Comparison of ENCODE assay signal across 8 cellular contexts in genomic region chr2:70258532-70258875, GRCh38. TPM values are rescaled to one million over a fixed set of nuclear protein-coding genes. Genes with fewer than 3 reads are reported as not detected.
DNase-seq lines count a peak whose midpoint lies in the region; ATAC-seq and TF ChIP-seq lines count a peak whose summit lies in the region.

No MANE protein-coding gene starts in this region.

- H3K27me3 Mint-ChIP-seq in effector memory CD8-positive, alpha-beta T cell: no peaks in the 10 kb centered on the region
- no peaks in the 10 kb centered on the region for H3K27me3 Mint-ChIP-seq in memory B cell

- POLR2A ChIA-PET in Panc1 (lab: Charles Lee): interaction anchor here (0.5 to 1.1 kb wide), 3 partner anchors 13 to 344 kb away, joined by 3 to 9 read pairs (median 3); no protein-coding TSS in a partner anchor

- H3K4me1 ChIP-seq in Panc1 (ENCODE audit: control insufficient read depth, insufficient read depth, low read length): 0 out of 2 replicates have a peak, but pooled peaks cover 5% of the 10 kb centered on the region
- H3K4me1 ChIP-seq in transverse colon: peaks cover 0 to 39% (median 16%) of the 10 kb centered on the region in 4 donors

- ATAC-seq in GM21786 (IDR thresholded peaks at IDR 0.05; ENCODE audit: unreplicated experiment): peak; percentile 12
- peak; percentile 45 for ATAC-seq in Panc1
- ATAC-seq in effector memory CD8-positive, alpha-beta T cell (replicated peaks): no peak
- ATAC-seq in memory B cell (ENCODE audit: low read depth): no peak
- no peak for ATAC-seq in HG02588 (IDR thresholded peaks at IDR 0.05; ENCODE audit: unreplicated experiment)

- in situ Hi-C loops in Panc1 (cut with HindIII; ENCODE audit: low pct_unique_long_range_greater_than_20kb, low sequenced_read_pairs): no loop called here
- in situ Hi-C loops in transverse colon (cut with MboI; ENCODE audit: low pct_ligation_motif_present in 1 of 4, low pct_unique_long_range_greater_than_20kb in 1 of 4, low sequenced_read_pairs in 3 of 4): no loop called here

- H3K27me3 ChIP-seq in Panc1 (ENCODE audit: control insufficient read depth, insufficient read depth, low read length) (no peaks in the 10 kb centered on the region), transverse colon (no peaks in the 10 kb centered on the region)

- no peaks in the 10 kb centered on the region for H3K9me3 Mint-ChIP-seq in effector memory CD8-positive, alpha-beta T cell
- no peaks in the 10 kb centered on the region for H3K9me3 Mint-ChIP-seq in memory B cell

- TF ChIP-seq EP300 in transverse colon (IDR thresholded peaks at IDR 0.05; ENCODE audit: low read depth): no peak

- H3K36me3 ChIP-seq in Panc1 (ENCODE audit: control insufficient read depth, insufficient read depth, low read length) (no peaks in the 10 kb centered on the region), transverse colon (peaks cover 0 to 7% (median 2%) of the 10 kb centered on the region in 4 donors)

- H3K27ac Mint-ChIP-seq in effector memory CD8-positive, alpha-beta T cell: peak overlapping the region in 1 of 2 donors; percentile 32
- H3K27ac Mint-ChIP-seq in memory B cell: no peak overlapping the region

- H3K27ac ChIP-seq in C4-2B: peak overlapping the region; percentile 79
- peak overlapping the region; percentile 25 for H3K27ac ChIP-seq in Panc1 (ENCODE audit: low read length)
- H3K27ac ChIP-seq in transverse colon: peak overlapping the region; percentile 77 to 95 (median 88)

- BruUV-seq in Panc1 (replicated peaks; lab: Mats Ljungman, UMichigan): no TSS peak

- peaks cover 20% of the 10 kb centered on the region for H3K36me3 Mint-ChIP-seq in effector memory CD8-positive, alpha-beta T cell (ENCODE audit: insufficient read depth)
- peaks cover 3% of the 10 kb centered on the region for H3K36me3 Mint-ChIP-seq in memory B cell

- H3K4me3 ChIP-seq in Panc1 (ENCODE audit: low read depth in 2 of 2, low read length in 2 of 2): peak overlapping the region; percentile 69 to 98
- H3K4me3 ChIP-seq in transverse colon: peak overlapping the region; percentile 52 to 95 (median 67)

- TF ChIP-seq POLR2A in transverse colon (IDR thresholded peaks at IDR 0.05): no peak

- 4% methylated on average over 12 of the region's 12 CpGs; no CpG with 5 or more reads in 1 of the 2 donors for WGBS in transverse colon (ENCODE audit: low coverage in 1 of 2), 2 donors

- H3K4me1 Mint-ChIP-seq in effector memory CD8-positive, alpha-beta T cell (ENCODE audit: low read depth in 2 of 2): peaks cover 11 to 40% of the 10 kb centered on the region in 2 donors
- H3K4me1 Mint-ChIP-seq in memory B cell: peaks cover 16% of the 10 kb centered on the region

- CTCF ChIA-PET in Panc1 (lab: Charles Lee): no interaction called here

- H3K4me3 Mint-ChIP-seq in effector memory CD8-positive, alpha-beta T cell: peak overlapping the region; percentile 84 to 89
- peak overlapping the region; percentile 92 for H3K4me3 Mint-ChIP-seq in memory B cell

- intact Hi-C loops in Panc1 (cut with micrococcal nuclease; ENCODE audit: unreplicated experiment): no loop called here
- intact Hi-C loops in transverse colon (cut with DNase I; ENCODE audit: low total_unique reads): no loop called here

- DNase-seq in Panc1 (ENCODE audit: low read depth, low spot score): no peak
- DNase-seq in effector memory CD8-positive, alpha-beta T cell: no peak
- no peak for DNase-seq in memory B cell (ENCODE audit: low spot score in 2 of 2)
- DNase-seq in transverse colon: peak; percentile 54
- no peak for DNase-seq in NCI-H2196 treated with DMSO at 0.1 percent for 48 hours (lab: John Stamatoyannopoulos, UW; ENCODE audit: unreplicated experiment)

- no peak for TF ChIP-seq CTCF in C4-2B (conservative IDR thresholded peaks at IDR 0.05)
- no peak for TF ChIP-seq CTCF in Panc1 (IDR thresholded peaks at IDR 0.05)
- TF ChIP-seq CTCF in transverse colon (IDR thresholded peaks at IDR 0.05): no peak

- H3K9me3 ChIP-seq in Panc1 (ENCODE audit: control insufficient read depth, insufficient read depth, low read depth, low read length): no peaks in the 10 kb centered on the region
- H3K9me3 ChIP-seq in transverse colon: no peaks in the 10 kb centered on the region

RNA-seq across cellular contexts. Expression of gene PCYOX1, which starts 0.6 kb away (rescaled TPM):
- total RNA-seq in Panc1 (2021; ENCODE audit: unreplicated experiment) (44.1 TPM), transverse colon (10 to 100 TPM; 26.2 to 47.2 (median 41.5) TPM)
- polyA plus RNA-seq in Panc1 (2012; ENCODE audit: insufficient read length): 15.5 TPM

RNA-seq across cellular contexts. Expression of gene TIA1, which starts 10.1 kb away (rescaled TPM):
- 113 TPM for total RNA-seq in Panc1 (2021; ENCODE audit: unreplicated experiment)
- polyA plus RNA-seq in Panc1 (2012; ENCODE audit: insufficient read length): 62.0 TPM
- 100 to 1,000 TPM in 3 of 4 donors, 10 to 100 TPM in 1; 76.4 to 156 (median 108) TPM for total RNA-seq in transverse colon

RNA-seq across cellular contexts. Expression of gene SNRPG, which starts 35.0 kb away (rescaled TPM):
- 325 TPM for total RNA-seq in Panc1 (2021; ENCODE audit: unreplicated experiment)
- 285 TPM for polyA plus RNA-seq in Panc1 (2012; ENCODE audit: insufficient read length)
- 100 to 1,000 TPM in 1 of 4 donors, 10 to 100 TPM in 3; 12.7 to 101 (median 62.1) TPM for total RNA-seq in transverse colon

RNA-seq across cellular contexts. Expression of gene FAM136A, which starts 43.4 kb away (rescaled TPM):
- 53.4 TPM for total RNA-seq in Panc1 (2021; ENCODE audit: unreplicated experiment)
- polyA plus RNA-seq in Panc1 (2012; ENCODE audit: insufficient read length): 49.4 TPM
- 10 to 100 TPM; 10.7 to 45.1 (median 31.0) TPM for total RNA-seq in transverse colon

Comparison
In these comparisons a context has a peak if more than half of its experiments do, and no peak if none do; other contexts are left out.
1. H3K27ac ChIP-seq: peak in every context shown above with its lines; median percentile 88 in transverse colon; 79 in C4-2B; 25 in Panc1.
2. ATAC-seq: peak in GM21786 (single experiment) and Panc1 (single experiment); none in effector memory CD8-positive, alpha-beta T cell (single experiment), memory B cell (single experiment) and HG02588 (single experiment).